ENCODE assay signal across 9 cellular contexts in the genomic region with DNA sequence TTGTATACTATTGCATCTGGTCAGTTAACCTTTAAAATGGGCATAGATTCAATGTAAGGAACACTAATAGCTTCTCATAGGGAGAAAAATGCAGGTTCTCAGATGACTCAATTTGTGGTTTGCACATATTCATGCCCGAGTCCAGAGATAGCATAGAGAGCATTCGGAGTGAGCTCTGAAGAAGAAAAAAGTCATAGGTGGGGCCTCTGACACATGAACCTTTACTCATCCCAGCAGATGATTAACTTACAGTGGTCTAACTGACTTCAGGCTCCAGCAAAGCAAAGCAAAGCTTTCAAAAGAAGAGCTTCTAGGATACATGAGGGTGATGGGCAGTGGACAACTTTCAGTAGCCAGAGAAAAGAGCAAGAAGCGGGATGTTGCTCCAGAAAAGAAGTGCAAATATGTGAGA. TPM values are rescaled to one million over a fixed set of nuclear protein-coding genes. Genes with fewer than 3 reads are reported as not detected.
DNase-seq lines count a peak whose midpoint lies in the region; ATAC-seq and TF ChIP-seq lines count a peak whose summit lies in the region.
"Had no signal": no experiment of that assay in that cellular context is flagged by ENCODE, and none has a peak within 500 bp of the region (broad histone marks: within the 10 kb centered on the region; RNA-seq: fewer than 3 reads in every experiment).

No MANE protein-coding gene starts in this region.

- H3K27ac ChIP-seq in heart left ventricle = no peak overlapping the region

- TF ChIP-seq POLR2A in heart left ventricle (IDR thresholded peaks at IDR 0.05) = no peak

- H3K36me3 ChIP-seq in heart left ventricle = no peaks in the 10 kb centered on the region

- 87 to 91% (median 89%) methylated on average over 3 of the region's 3 CpGs for WGBS in heart left ventricle, 4 donors

- ATAC-seq in GM21619 (IDR thresholded peaks at IDR 0.05; ENCODE audit: unreplicated experiment) = peak; percentile 40
- ATAC-seq in heart left ventricle = no peak
- ATAC-seq: stimulated activated memory B cell treated with anti-CD40 and anti-IgM and Interleukin-4, amounts not matched to agents 10 μg/mL and 1 μg/mL and 100 μg/mL, for 72 hours had no signal

- H3K4me3 ChIP-seq in heart left ventricle = no peak overlapping the region

- H3K4me1 ChIP-seq in heart left ventricle = peaks cover 0 to 36% (median 8%) of the 10 kb centered on the region in 12 donors

- intact Hi-C loops in heart left ventricle (cut with DNase I) = loop anchor here in 3 of 10 donors (10.0 kb wide), 3 partner anchors 225 to 825 kb away; a partner anchor contains a TSS

- no peaks in the 10 kb centered on the region for H3K9me3 ChIP-seq in heart left ventricle

- H3K27me3 ChIP-seq in heart left ventricle = no peaks in the 10 kb centered on the region

- no peak for TF ChIP-seq CTCF in heart left ventricle (IDR thresholded peaks at IDR 0.05)

- DNase-seq in EH (ENCODE audit: low read depth) (peak; percentile 89), OCI-M1 (lab: John Stamatoyannopoulos, UW) (peak; percentile 75), fibroblast of gingiva (ENCODE audit: low read depth) (peak; percentile 32), ureter (ENCODE audit: low spot score) (no peak), heart left ventricle (no peak), iPS-NIHi7 (ENCODE audit: extremely low spot score) (no peak)
- no peak for DNase-seq in stimulated activated CD4-positive, alpha-beta T cell treated with anti-CD3 and anti-CD28 coated beads, Interleukin-2, amount 100 ng/mL, for 24 hours

RNA-seq across cellular contexts. Expression of a gene that starts 55.3 kb away (rescaled TPM):
- total RNA-seq in ureter = 15.8 TPM
- total RNA-seq in heart left ventricle = 10 to 100 TPM in 5 of 9 donors, 1 to 10 TPM in 4; 2.7 to 71.1 (median 10.2) TPM
- 10 to 100 TPM in 1 of 2 donors, 1 to 10 TPM in 1; 5.8 to 11.5 TPM for polyA plus RNA-seq in heart left ventricle

Comparison
In these comparisons a context has a peak if more than half of its experiments do, and no peak if none do; other contexts are left out.
1. DNase-seq: peak in EH (single experiment), OCI-M1 (single experiment) and fibroblast of gingiva (single experiment); none in ureter (single experiment), stimulated activated CD4-positive, alpha-beta T cell treated with anti-CD3 and anti-CD28 coated beads, Interleukin-2, amount 100 ng/mL, for 24 hours (0 of 2), heart left ventricle (0 of 5) and iPS-NIHi7 (single experiment).